ENCODE assay signal across 1 cellular context in genomic region chr16:89093252-89093601, GRCh38.
TF ChIP-seq lines count a peak whose summit lies in the region.

No MANE protein-coding gene starts in this region.

TF ChIP-seq in HepG2, 621 proteins besides CTCF, POLR2A, EP300 and RAD21:
- TF ChIP-seq ZNF816 (CRISPR knock-in tag; IDR thresholded peaks at IDR 0.05; ENCODE audit: borderline replicate concordance) (0 out of 2 replicates have a peak, but pooled peaks have one; percentile 29), ZNF841 (CRISPR knock-in tag; IDR thresholded peaks at IDR 0.05; ENCODE audit: borderline replicate concordance) (0 out of 2 replicates have a peak, but pooled peaks have one; percentile 6)
TF ChIP-seq in HepG2: peak in this region for 2; not testable (repeated sequence) for 619.
